30 cellular contexts compared by ENCODE assay signal in genomic region chr12:119942386-119942785, GRCh38.
"Had no signal": no experiment of that assay in that cellular context is flagged by ENCODE, and none has a peak within 500 bp of the region (broad histone marks: within the 10 kb centered on the region; RNA-seq: fewer than 3 reads in every experiment).

No MANE protein-coding gene starts in this region.

- H3K4me1 Mint-ChIP-seq: activated B cell treated with CpG ODN at 0.5 μM for 24 hours; activated naive CD8-positive, alpha-beta T cell treated with anti-CD3 and anti-CD28 coated beads for 36 hours; activated T-helper 17 cell treated with anti-CD3 and anti-CD28 coated beads, Interleukin-2, amount 50 U/mL, for 72 hours; T-cell had no signal

- H3K27ac Mint-ChIP-seq: activated B cell treated with CpG ODN at 0.5 μM for 24 hours; activated CD8-positive, alpha-beta T cell treated with anti-CD3 and anti-CD28 coated beads for 36 hours; activated naive CD8-positive, alpha-beta T cell treated with anti-CD3 and anti-CD28 coated beads for 36 hours; activated T-cell treated with anti-CD3 and anti-CD28 coated beads, Interleukin-2, amount 50 U/mL, for 72 hours; activated T-helper 17 cell treated with anti-CD3 and anti-CD28 coated beads, Interleukin-2, amount 50 U/mL, for 72 hours; T-cell had no signal

- H3K27me3 Mint-ChIP-seq: activated naive CD8-positive, alpha-beta T cell treated with anti-CD3 and anti-CD28 coated beads for 36 hours; activated T-helper 17 cell treated with anti-CD3 and anti-CD28 coated beads, Interleukin-2, amount 50 U/mL, for 72 hours; T-cell had no signal

- DNase-seq: activated B cell treated with CpG ODN at 0.5 μM for 24 hours; activated CD4-positive, alpha-beta T cell treated with anti-CD3 and anti-CD28 coated beads for 4 hours; activated CD4-positive, alpha-beta T cell treated with anti-CD3 and anti-CD28 coated beads, Interleukin-2, amount 50 U/mL, for 1 hour; activated CD4-positive, CD25-positive, alpha-beta regulatory T cell treated with anti-CD3 and anti-CD28 coated beads, Interleukin-2, amount 50 U/mL, for 72 hours; activated CD8-positive, alpha-beta T cell treated with anti-CD3 and anti-CD28 coated beads for 36 hours; activated effector memory CD4-positive, alpha-beta T cell treated with anti-CD3 and anti-CD28 coated beads, Interleukin-2, amount 50 U/mL, for 16 hours; activated naive CD4-positive, alpha-beta T cell; activated naive CD4-positive, alpha-beta T cell treated with anti-CD3 and anti-CD28 coated beads, Interleukin-2, amount 50 U/mL, for 16 hours; activated naive CD8-positive, alpha-beta T cell treated with anti-CD3 and anti-CD28 coated beads for 36 hours; activated T-cell treated with anti-CD3 and anti-CD28 coated beads, Interleukin-2, amount 50 U/mL, for 1 hour; activated T-cell treated with anti-CD3 and anti-CD28 coated beads, Interleukin-2, amount 50 U/mL, for 72 hours; amniotic stem cell; aorta; brain microvascular endothelial cell; central memory CD4-positive, alpha-beta T cell; NCI-H1105; NCI-H1417 treated with DMSO at 0.1 percent for 48 hours; NCI-H187 treated with DMSO at 0.1 percent for 48 hours; NCI-H2081; NCI-H345; NCI-H524 treated with DMSO at 0.1 percent for 48 hours; RPMI8226; SHP77 treated with DMSO at 0.1 percent for 48 hours; T-cell; T-helper 2 cell; T-helper 9 cell had no signal

- ATAC-seq: activated CD8-positive, alpha-beta T cell treated with anti-CD3 and anti-CD28 coated beads for 36 hours; activated T-cell treated with anti-CD3 and anti-CD28 coated beads, Interleukin-2, amount 50 U/mL, for 72 hours; activated T-helper 17 cell treated with anti-CD3 and anti-CD28 coated beads, Interleukin-2, amount 50 U/mL, for 72 hours; Panc1; SK-N-SH treated with all-trans-retinoic acid at 6 μM for 48 hours; T-cell had no signal

- H3K36me3 Mint-ChIP-seq: activated naive CD8-positive, alpha-beta T cell treated with anti-CD3 and anti-CD28 coated beads for 36 hours; T-cell had no signal

- H3K27me3 ChIP-seq: brain microvascular endothelial cell had no signal

- H3K4me3 Mint-ChIP-seq: activated B cell treated with CpG ODN at 0.5 μM for 24 hours; activated CD8-positive, alpha-beta T cell treated with anti-CD3 and anti-CD28 coated beads for 36 hours; activated naive CD8-positive, alpha-beta T cell treated with anti-CD3 and anti-CD28 coated beads for 36 hours; activated T-cell treated with anti-CD3 and anti-CD28 coated beads, Interleukin-2, amount 50 U/mL, for 72 hours; activated T-helper 17 cell treated with anti-CD3 and anti-CD28 coated beads, Interleukin-2, amount 50 U/mL, for 72 hours; T-cell had no signal

- H3K9me3 Mint-ChIP-seq: activated B cell treated with CpG ODN at 0.5 μM for 24 hours; activated CD8-positive, alpha-beta T cell treated with anti-CD3 and anti-CD28 coated beads for 36 hours; activated naive CD8-positive, alpha-beta T cell treated with anti-CD3 and anti-CD28 coated beads for 36 hours; activated T-cell treated with anti-CD3 and anti-CD28 coated beads, Interleukin-2, amount 50 U/mL, for 72 hours; activated T-helper 17 cell treated with anti-CD3 and anti-CD28 coated beads, Interleukin-2, amount 50 U/mL, for 72 hours; T-cell had no signal

- H3K36me3 ChIP-seq: brain microvascular endothelial cell had no signal

- H3K27ac ChIP-seq: brain microvascular endothelial cell, VCaP had no signal
